In the genomic region with DNA sequence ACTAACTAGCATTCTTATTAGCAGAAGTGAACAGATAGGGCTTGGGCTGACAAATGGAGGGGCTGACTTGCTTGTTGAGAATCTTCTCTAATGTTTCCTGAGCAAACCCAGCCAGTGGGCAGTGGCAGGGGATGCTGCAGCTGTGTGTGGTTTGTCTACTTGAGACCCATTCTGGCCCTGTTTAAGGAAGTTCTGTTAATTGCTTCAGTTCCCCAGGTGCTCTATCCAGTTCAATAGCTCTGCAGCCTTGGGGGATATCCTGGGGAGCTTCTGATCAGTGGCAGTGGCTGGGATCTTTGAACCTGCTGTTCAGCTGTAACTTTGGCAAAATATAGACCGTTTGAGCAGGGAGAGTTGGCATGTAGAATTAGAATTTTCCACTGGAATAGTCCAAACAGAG, we compare ENCODE assay signal across 9 cellular contexts.
DNase-seq lines count a peak whose midpoint lies in the region; ATAC-seq, FAIRE-seq and TF ChIP-seq lines count a peak whose summit lies in the region.
"Had no signal": no experiment of that assay in that cellular context is flagged by ENCODE, and none has a peak within 500 bp of the region (broad histone marks: within the 10 kb centered on the region; RNA-seq: fewer than 3 reads in every experiment).

No MANE protein-coding gene starts in this region.

- no peak overlapping the region for H3K27ac ChIP-seq in GM12878 (ENCODE audit: control insufficient read depth, insufficient read depth)

- CTCF ChIA-PET in GM12878 (lab: Yijun Ruan, JAX) = interaction anchor here (0.7 to 3.8 kb wide), 30 partner anchors 12 to 1034 kb away, joined by 3 to 37 read pairs (median 6); no protein-coding TSS in a partner anchor

- no peaks in the 10 kb centered on the region for H4K20me1 ChIP-seq in GM12878 (ENCODE audit: control insufficient read depth, insufficient read depth)

- no peak overlapping the region for H2AFZ ChIP-seq in GM12878 (ENCODE audit: control insufficient read depth, low read depth, low read length)

- no peak for TF ChIP-seq RAD21 in GM12878 (IDR thresholded peaks at IDR 0.05; ENCODE audit: insufficient read depth, low read depth, low read length)

- no peak for TF ChIP-seq CTCF in GM12878 (IDR thresholded peaks at IDR 0.05 in 2 of 3, conservative IDR thresholded peaks at IDR 0.05 in 1 of 3; ENCODE audit: control insufficient read depth in 2 of 3, extremely low read depth in 1 of 3, insufficient read depth in 1 of 3, low read depth in 3 of 3, low read length in 3 of 3)

- SMC1A ChIA-PET in GM12878 (lab: Charles Lee; ENCODE audit: uncharacterized antibody, unreplicated experiment) = interaction anchor here (0.6 to 3.7 kb wide), 25 partner anchors 8 to 589 kb away, joined by 3 to 24 read pairs (median 4); no protein-coding TSS in a partner anchor

- DNase-seq in ELF-1 (ENCODE audit: low read depth, low spot score) (peak; percentile 21), NCI-H69 (lab: John Stamatoyannopoulos, UW) (peak; percentile 77), GM12878 (ENCODE audit: low read depth, low spot score) (no peak), DMS 273 treated with DMSO at 0.1 percent for 48 hours (lab: John Stamatoyannopoulos, UW) (no peak), dermis blood vessel endothelial cell (no peak)
- DNase-seq: CD8-positive, alpha-beta memory T cell; GF-D8 had no signal

- no peak overlapping the region for H3K4me2 ChIP-seq in GM12878 (ENCODE audit: control insufficient read depth, insufficient read depth)

- 0% methylated on average over 1 of the region's 1 CpG for WGBS in GM12878 (ENCODE audit: insufficient coverage, insufficient replicate concordance, low lambda C conversion rate, missing lambda C conversion rate)

- no peaks in the 10 kb centered on the region for H3K9me3 ChIP-seq in GM12878 (replicated peaks; ENCODE audit: control insufficient read depth, insufficient read depth, low read length)

- BruUV-seq in GM12878 (replicated peaks; lab: Mats Ljungman, UMichigan) = no TSS peak

- ATAC-seq in GM12878 (peak; percentile 21), HG03039 (IDR thresholded peaks at IDR 0.05; ENCODE audit: unreplicated experiment) (no peak)

- in situ Hi-C loops in GM12878 (cut with MboI) = no loop called here

- H3K9ac ChIP-seq in GM12878 (ENCODE audit: control insufficient read depth, insufficient read depth, low read length) = no peak overlapping the region

- RAD21 ChIA-PET in GM12878 (lab: Charles Lee; ENCODE audit: unreplicated experiment) = interaction anchor here (0.5 to 3.0 kb wide), 14 partner anchors 8 to 1033 kb away, joined by 3 to 25 read pairs (median 4); no protein-coding TSS in a partner anchor

- intact Hi-C loops in GM12878 (cut with micrococcal nuclease; ENCODE audit: unreplicated experiment) = no loop called here

- TF ChIP-seq EP300 in GM12878 (IDR thresholded peaks at IDR 0.05; ENCODE audit: borderline replicate concordance in 1 of 2, control insufficient read depth in 1 of 2, low read depth in 2 of 2, low read length in 2 of 2) = no peak

- POLR2A ChIA-PET in GM12878 (lab: Charles Lee) = interaction anchor here (0.7 kb wide), 1 partner anchor 43 kb away, joined by 3 read pairs; no protein-coding TSS in a partner anchor

- no peaks in the 10 kb centered on the region; a peak in 1 of 4 replicates for H3K27me3 ChIP-seq in GM12878 (replicated peaks in 1 of 2; ENCODE audit: control insufficient read depth in 2 of 2, insufficient read depth in 2 of 2, low read length in 1 of 2)

- H3K79me2 ChIP-seq in GM12878 (ENCODE audit: control insufficient read depth, insufficient read depth, low read length) = no peaks in the 10 kb centered on the region

- H3K36me3 ChIP-seq in GM12878 (ENCODE audit: control insufficient read depth in 2 of 2, insufficient read depth in 2 of 2, low read length in 1 of 2) = no peaks in the 10 kb centered on the region

- no peaks in the 10 kb centered on the region for H3K4me1 ChIP-seq in GM12878 (ENCODE audit: control insufficient read depth, insufficient read depth, low read length)

- FAIRE-seq in GM12878 (lab: Jason Lieb, UNC) = no peak
- FAIRE-seq: HepG2 had no signal

- no peak for TF ChIP-seq POLR2A in GM12878 (IDR thresholded peaks at IDR 0.05; ENCODE audit: low read depth, low read length)

- H3K4me3 ChIP-seq in GM12878 = no peak overlapping the region

TF ChIP-seq in GM12878, 131 proteins besides CTCF, POLR2A, EP300 and RAD21:
- TF ChIP-seq SMAD1 (IDR thresholded peaks at IDR 0.05; ENCODE audit: low read depth, partially characterized antibody) (no peak), NFXL1 (IDR thresholded peaks at IDR 0.05; ENCODE audit: borderline replicate concordance) (no peak), ATF3 (IDR thresholded peaks at IDR 0.05; ENCODE audit: borderline replicate concordance, extremely low read depth, low read depth, low read length) (no peak), ZSCAN29 (IDR thresholded peaks at IDR 0.05) (no peak), CBX5 (IDR thresholded peaks at IDR 0.05; ENCODE audit: low read depth) (no peak), SREBF2 (IDR thresholded peaks at IDR 0.05; ENCODE audit: low read length) (no peak), MLLT1 (IDR thresholded peaks at IDR 0.05) (no peak), KLF5 (IDR thresholded peaks at IDR 0.05; ENCODE audit: partially characterized antibody) (no peak), LARP7 (IDR thresholded peaks at IDR 0.05) (no peak), PRDM15 (CRISPR knock-in tag; IDR thresholded peaks at IDR 0.05) (no peak), POLR2AphosphoS2 (IDR thresholded peaks at IDR 0.05; ENCODE audit: low read depth, low read length) (no peak), SUPT20H (IDR thresholded peaks at IDR 0.05; ENCODE audit: borderline replicate concordance, control insufficient read depth, low read depth, low read length) (no peak), CHD4 (IDR thresholded peaks at IDR 0.05) (no peak), ELK1 (IDR thresholded peaks at IDR 0.05; ENCODE audit: low read depth, low read length) (no peak), MTA2 (IDR thresholded peaks at IDR 0.05; ENCODE audit: low read depth) (no peak), EZH2 (IDR thresholded peaks at IDR 0.05; ENCODE audit: borderline replicate concordance, control insufficient read depth, low read depth, low read length) (no peak)

Comparison
In these comparisons a context has a peak if more than half of its experiments do, and no peak if none do; other contexts are left out.
1. DNase-seq: peak in ELF-1 (single experiment) and NCI-H69 (single experiment); none in GM12878 (single experiment), DMS 273 treated with DMSO at 0.1 percent for 48 hours (single experiment) and dermis blood vessel endothelial cell (single experiment).